Comparison of ENCODE assay signal across 1 cellular context in the genomic region with DNA sequence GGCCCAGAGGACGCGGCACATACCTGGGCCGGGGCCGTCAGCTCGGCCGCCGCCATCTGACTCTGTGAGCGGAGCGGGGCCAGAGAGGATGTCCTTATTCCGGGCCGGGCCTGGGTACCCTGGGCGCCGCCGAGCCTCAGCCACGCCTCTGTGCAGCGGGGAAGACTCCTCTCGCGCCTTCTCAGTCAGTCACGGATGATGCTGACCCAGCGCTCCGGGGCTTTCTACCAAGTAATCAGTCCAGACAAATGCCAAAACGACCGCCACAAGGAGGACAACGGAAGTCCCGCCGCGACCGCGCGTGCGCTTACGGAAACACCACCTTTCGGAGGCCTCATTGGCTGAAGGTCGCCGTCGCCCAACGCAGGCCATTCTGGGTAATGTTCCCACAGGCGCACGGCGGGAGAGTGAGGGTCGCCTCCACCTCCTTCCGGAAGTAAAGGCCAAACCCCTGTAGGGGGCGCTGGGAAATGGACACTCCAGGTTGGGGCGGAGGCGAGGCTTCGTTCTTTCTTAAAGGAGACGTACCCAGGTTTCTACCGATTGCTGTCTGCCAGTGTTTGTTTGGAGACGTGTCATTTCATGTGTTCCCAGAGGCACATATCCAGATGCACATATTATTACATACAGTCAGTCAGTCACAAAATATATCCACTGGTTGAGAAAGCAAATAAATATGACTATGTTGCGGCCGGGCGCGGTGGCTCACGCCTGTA.
TF ChIP-seq lines count a peak whose summit lies in the region.

ZNF256 (minus strand) TSS at position 288 of the 716 bp plus-strand sequence; CDS start at position 56, 232 bp downstream.

TF ChIP-seq in HEK293, 187 proteins besides CTCF, POLR2A, EP300 and RAD21 (continued from another document and continues in another):
- TF ChIP-seq ZBTB11 (tag by site-specific recombination; conservative IDR thresholded peaks at IDR 0.05; ENCODE audit: low read depth) (peak; percentile 86), ZBTB20 (tag by site-specific recombination; IDR thresholded peaks at IDR 0.05) (no peak), ATF2 (tag by site-specific recombination; IDR thresholded peaks at IDR 0.05; ENCODE audit: low read depth) (no peak), ZNF138 (tag by site-specific recombination; IDR thresholded peaks at IDR 0.05; ENCODE audit: borderline replicate concordance) (no peak), ZNF558 (tag by site-specific recombination; IDR thresholded peaks at IDR 0.05) (no peak), WT1 (tag by site-specific recombination; IDR thresholded peaks at IDR 0.05) (no peak), HIC1 (tag by site-specific recombination; IDR thresholded peaks at IDR 0.05) (no peak), ZNF76 (tag by site-specific recombination; IDR thresholded peaks at IDR 0.05; ENCODE audit: borderline replicate concordance, low read depth) (peak; percentile 95), ZFHX2 (tag by site-specific recombination; conservative IDR thresholded peaks at IDR 0.05) (0 out of 2 replicates have a peak, but pooled peaks have one; percentile 21), ZNF585B (tag by site-specific recombination; IDR thresholded peaks at IDR 0.05) (no peak), ZNF843 (tag by site-specific recombination; IDR thresholded peaks at IDR 0.05) (peak; percentile 8; the same call in 1 of the 2 replicates), ZNF16 (tag by site-specific recombination; IDR thresholded peaks at IDR 0.05; ENCODE audit: low read depth) (no peak), ZNF548 (tag by site-specific recombination; IDR thresholded peaks at IDR 0.05) (no peak), ZNF362 (tag by site-specific recombination; IDR thresholded peaks at IDR 0.05) (no peak), KLF7 (tag by site-specific recombination; IDR thresholded peaks at IDR 0.05; ENCODE audit: borderline replicate concordance) (no peak; the same call in 1 of the 2 replicates), ZNF221 (tag by site-specific recombination; IDR thresholded peaks at IDR 0.05; ENCODE audit: borderline replicate concordance) (no peak), PRDM10 (tag by site-specific recombination; IDR thresholded peaks at IDR 0.05) (peak; percentile 77), PRDM6 (tag by site-specific recombination; IDR thresholded peaks at IDR 0.05) (no peak), ZNF654 (tag by site-specific recombination; IDR thresholded peaks at IDR 0.05; ENCODE audit: low read depth) (no peak), TRIM28 (IDR thresholded peaks at IDR 0.05; ENCODE audit: borderline replicate concordance, low read length) (no peak), ZNF704 (tag by site-specific recombination; IDR thresholded peaks at IDR 0.05) (no peak), SP7 (tag by site-specific recombination; IDR thresholded peaks at IDR 0.05) (peak; percentile 49; the same call in 1 of the 2 replicates), SALL2 (tag by site-specific recombination; IDR thresholded peaks at IDR 0.05; ENCODE audit: borderline replicate concordance) (no peak), ZNF112 (tag by site-specific recombination; IDR thresholded peaks at IDR 0.05) (no peak), ZNF211 (tag by site-specific recombination; IDR thresholded peaks at IDR 0.05; ENCODE audit: low read depth) (no peak)
- TF ChIP-seq, protein P1, sequence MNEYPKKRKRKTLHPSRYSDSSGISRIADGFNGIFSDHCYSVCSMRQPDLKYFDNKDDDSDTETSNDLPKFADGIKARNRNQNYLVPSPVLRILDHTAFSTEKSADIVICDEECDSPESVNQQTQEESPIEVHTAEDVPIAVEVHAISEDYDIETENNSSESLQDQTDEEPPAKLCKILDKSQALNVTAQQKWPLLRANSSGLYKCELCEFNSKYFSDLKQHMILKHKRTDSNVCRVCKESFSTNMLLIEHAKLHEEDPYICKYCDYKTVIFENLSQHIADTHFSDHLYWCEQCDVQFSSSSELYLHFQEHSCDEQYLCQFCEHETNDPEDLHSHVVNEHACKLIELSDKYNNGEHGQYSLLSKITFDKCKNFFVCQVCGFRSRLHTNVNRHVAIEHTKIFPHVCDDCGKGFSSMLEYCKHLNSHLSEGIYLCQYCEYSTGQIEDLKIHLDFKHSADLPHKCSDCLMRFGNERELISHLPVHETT (tag by site-specific recombination; IDR thresholded peaks at IDR 0.05), result no peak
- TF ChIP-seq, protein P2, sequence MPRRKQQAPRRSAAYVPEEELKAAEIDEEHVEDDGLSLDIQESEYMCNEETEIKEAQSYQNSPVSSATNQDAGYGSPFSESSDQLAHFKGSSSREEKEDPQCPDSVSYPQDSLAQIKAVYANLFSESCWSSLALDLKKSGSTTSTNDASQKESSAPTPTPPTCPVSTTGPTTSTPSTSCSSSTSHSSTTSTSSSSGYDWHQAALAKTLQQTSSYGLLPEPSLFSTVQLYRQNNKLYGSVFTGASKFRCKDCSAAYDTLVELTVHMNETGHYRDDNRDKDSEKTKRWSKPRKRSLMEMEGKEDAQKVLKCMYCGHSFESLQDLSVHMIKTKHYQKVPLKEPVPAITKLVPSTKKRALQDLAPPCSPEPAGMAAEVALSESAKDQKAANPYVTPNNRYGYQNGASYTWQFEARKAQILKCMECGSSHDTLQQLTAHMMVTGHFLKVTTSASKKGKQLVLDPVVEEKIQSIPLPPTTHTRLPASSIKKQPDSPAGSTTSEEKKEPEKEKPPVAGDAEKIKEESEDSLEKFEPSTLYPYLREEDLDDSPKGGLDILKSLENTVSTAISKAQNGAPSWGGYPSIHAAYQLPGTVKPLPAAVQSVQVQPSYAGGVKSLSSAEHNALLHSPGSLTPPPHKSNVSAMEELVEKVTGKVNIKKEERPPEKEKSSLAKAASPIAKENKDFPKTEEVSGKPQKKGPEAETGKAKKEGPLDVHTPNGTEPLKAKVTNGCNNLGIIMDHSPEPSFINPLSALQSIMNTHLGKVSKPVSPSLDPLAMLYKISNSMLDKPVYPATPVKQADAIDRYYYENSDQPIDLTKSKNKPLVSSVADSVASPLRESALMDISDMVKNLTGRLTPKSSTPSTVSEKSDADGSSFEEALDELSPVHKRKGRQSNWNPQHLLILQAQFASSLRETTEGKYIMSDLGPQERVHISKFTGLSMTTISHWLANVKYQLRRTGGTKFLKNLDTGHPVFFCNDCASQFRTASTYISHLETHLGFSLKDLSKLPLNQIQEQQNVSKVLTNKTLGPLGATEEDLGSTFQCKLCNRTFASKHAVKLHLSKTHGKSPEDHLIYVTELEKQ (tag by site-specific recombination; IDR thresholded peaks at IDR 0.05; ENCODE audit: borderline replicate concordance), result no peak
